ENCODE assay signal across 11 cellular contexts in the genomic region with DNA sequence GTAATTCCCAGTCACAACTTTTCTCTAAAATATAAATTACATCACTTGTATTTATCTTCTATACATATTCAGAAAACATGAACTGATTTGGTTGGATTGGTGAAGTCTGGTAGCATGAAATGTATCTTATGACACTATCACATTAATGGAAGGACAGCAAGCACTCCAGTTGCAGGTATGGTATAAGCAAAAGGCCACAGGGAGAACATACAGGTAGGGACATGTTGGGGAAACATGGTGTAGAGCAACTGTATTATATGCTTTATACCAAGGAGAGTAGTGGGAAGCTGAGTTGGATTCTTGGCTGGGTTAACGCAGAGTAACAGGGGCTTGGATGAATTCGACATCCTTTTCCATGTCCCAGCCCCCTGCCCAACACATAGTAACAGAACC. TPM values are rescaled to one million over a fixed set of nuclear protein-coding genes. Genes with fewer than 3 reads are reported as not detected.
DNase-seq lines count a peak whose midpoint lies in the region; ATAC-seq, FAIRE-seq and TF ChIP-seq lines count a peak whose summit lies in the region.
"Had no signal": no experiment of that assay in that cellular context is flagged by ENCODE, and none has a peak within 500 bp of the region (broad histone marks: within the 10 kb centered on the region; RNA-seq: fewer than 3 reads in every experiment).

No MANE protein-coding gene starts in this region.

- H4K8ac ChIP-seq in mesenchymal stem cell (ENCODE audit: low read length) = no peak overlapping the region

- H3K4ac ChIP-seq in mesenchymal stem cell (ENCODE audit: low read depth in 1 of 2, low read length in 2 of 2) = no peak overlapping the region

- BruUV-seq in mammary epithelial cell (replicated peaks; lab: Mats Ljungman, UMichigan) = no TSS peak
- no TSS peak for BruUV-seq in MCF 10A (replicated peaks; lab: Mats Ljungman, UMichigan)

- H3K4me2 ChIP-seq in mammary epithelial cell (ENCODE audit: insufficient read depth, low read depth, low read length) (peak overlapping the region; percentile 31), mesenchymal stem cell (ENCODE audit: low read length, poor library complexity, severe bottlenecking) (no peak overlapping the region)

- no peak overlapping the region for H2AK5ac ChIP-seq in mesenchymal stem cell (ENCODE audit: low read length, severe bottlenecking)

- H3K9me3 Mint-ChIP-seq in MCF 10A (ENCODE audit: unreplicated experiment) = no peaks in the 10 kb centered on the region
- H3K9me3 Mint-ChIP-seq in activated naive CD4-positive, alpha-beta T cell treated with anti-CD3 and anti-CD28 coated beads, Interleukin-2, amount 50 U/mL, for 72 hours = no peaks in the 10 kb centered on the region

- 28% methylated on average over 2 of the region's 2 CpGs for WGBS in mammary epithelial cell (ENCODE audit: low coverage, missing lambda C conversion rate)
- no CpG with 5 or more reads among the region's 2 CpGs for WGBS in mesenchymal stem cell
- whole genome bisulfite sequencing in transverse colon (ENCODE audit: low coverage in 1 of 2), 2 donors = 87 to 93% methylated on average over 2 of the region's 2 CpGs

- intact Hi-C loops in mammary epithelial cell (cut with micrococcal nuclease) (no loop called here), MCF 10A (cut with micrococcal nuclease) (loop anchor here (2.0 kb wide), 1 partner anchor 18 kb away; the partner anchor contains the start of genes HSPA1A and HSPA1L), transverse colon (cut with DNase I; ENCODE audit: low total_unique reads) (no loop called here)

- no peak for ATAC-seq in activated naive CD4-positive, alpha-beta T cell treated with anti-CD3 and anti-CD28 coated beads, Interleukin-2, amount 50 U/mL, for 72 hours

- no peak overlapping the region for H3K18ac ChIP-seq in mesenchymal stem cell (ENCODE audit: low read depth in 1 of 2, low read length in 2 of 2)

- no peak overlapping the region for H2BK120ac ChIP-seq in mesenchymal stem cell (ENCODE audit: low read depth, low read length)

- no peak overlapping the region for H3K14ac ChIP-seq in mesenchymal stem cell (ENCODE audit: low read length in 2 of 2)

- H3K27me3 ChIP-seq in mammary epithelial cell (ENCODE audit: insufficient read depth, low read length) (no peaks in the 10 kb centered on the region), mesenchymal stem cell (ENCODE audit: control insufficient read depth in 1 of 2, insufficient read depth in 1 of 2, low read length in 2 of 2) (no peaks in the 10 kb centered on the region), transverse colon (no peaks in the 10 kb centered on the region)

- H3K27me3 Mint-ChIP-seq in MCF 10A (ENCODE audit: insufficient read depth, unreplicated experiment) = no peaks in the 10 kb centered on the region

- H3K36me3 Mint-ChIP-seq in MCF 10A (ENCODE audit: insufficient read depth, unreplicated experiment) = peaks cover 57% of the 10 kb centered on the region
- H3K36me3 Mint-ChIP-seq in activated naive CD4-positive, alpha-beta T cell treated with anti-CD3 and anti-CD28 coated beads, Interleukin-2, amount 50 U/mL, for 72 hours = peaks cover 0 to 12% of the 10 kb centered on the region in 2 donors

- H3K79me1 ChIP-seq in mesenchymal stem cell (replicated peaks; ENCODE audit: low read length, poor library complexity, severe bottlenecking) = peaks cover 10% of the 10 kb centered on the region

- peaks cover 26% of the 10 kb centered on the region for H3K4me1 ChIP-seq in mammary epithelial cell (ENCODE audit: insufficient read depth, low read length)
- H3K4me1 ChIP-seq in mesenchymal stem cell (ENCODE audit: control insufficient read depth, insufficient read depth, low read depth, low read length) = peaks cover 12% of the 10 kb centered on the region
- peaks cover 12 to 19% (median 15%) of the 10 kb centered on the region in 4 donors for H3K4me1 ChIP-seq in transverse colon

- H3K27ac ChIP-seq in mammary epithelial cell (ENCODE audit: insufficient read depth, low read depth, low read length) (no peak overlapping the region), mesenchymal stem cell (ENCODE audit: low read length, poor library complexity, severe bottlenecking) (peak overlapping the region; percentile 15), transverse colon (peak overlapping the region; percentile 93 to 97 (median 95))

- peak; percentile 40 for DNase-seq in mammary epithelial cell
- DNase-seq in MCF 10A (ENCODE audit: unreplicated experiment) = no peak
- DNase-seq in activated naive CD4-positive, alpha-beta T cell treated with anti-CD3 and anti-CD28 coated beads, Interleukin-2, amount 50 U/mL, for 72 hours (ENCODE audit: low spot score in 2 of 2) = no peak
- DNase-seq in mesenchymal stem cell = no peak
- no peak for DNase-seq in transverse colon
- DNase-seq in GM12892 (ENCODE audit: insufficient read length) = no peak
- DNase-seq in NCI-H510A (lab: John Stamatoyannopoulos, UW) = no peak
- DNase-seq in GM10266 (ENCODE audit: extremely low spot score) = no peak
- DNase-seq: caudate nucleus, EL, NCI-H2081 treated with DMSO at 0.1 percent for 48 hours had no signal

- TF ChIP-seq POLR2A in transverse colon (IDR thresholded peaks at IDR 0.05) = no peak
- no peak for TF ChIP-seq POLR2A in GM12892 (IDR thresholded peaks at IDR 0.05; ENCODE audit: low read depth, low read length)

- no peak overlapping the region for H3K27ac Mint-ChIP-seq in MCF 10A (ENCODE audit: low read depth, unreplicated experiment)
- peak overlapping the region; percentile 13 for H3K27ac Mint-ChIP-seq in activated naive CD4-positive, alpha-beta T cell treated with anti-CD3 and anti-CD28 coated beads, Interleukin-2, amount 50 U/mL, for 72 hours

- H4K91ac ChIP-seq in mesenchymal stem cell (ENCODE audit: low read length) = no peak overlapping the region

- no peak for FAIRE-seq in GM12892 (lab: Jason Lieb, UNC)

- H2AFZ ChIP-seq in mammary epithelial cell (ENCODE audit: low read depth, low read length) = no peak overlapping the region
- H2AFZ ChIP-seq in mesenchymal stem cell (ENCODE audit: low read depth, low read length) = no peak overlapping the region

- H2BK12ac ChIP-seq in mesenchymal stem cell (ENCODE audit: low read length in 2 of 2) = no peak overlapping the region

- peaks cover 16% of the 10 kb centered on the region for H3K4me1 Mint-ChIP-seq in MCF 10A (ENCODE audit: insufficient read depth, unreplicated experiment)

- H3K4me3 ChIP-seq in mammary epithelial cell (replicated peaks in 1 of 3; ENCODE audit: insufficient read depth in 1 of 3, low read depth in 2 of 3, low read length in 3 of 3) = no peak overlapping the region
- no peak overlapping the region for H3K4me3 ChIP-seq in mesenchymal stem cell (ENCODE audit: insufficient read depth in 1 of 2, low read depth in 1 of 2, low read length in 2 of 2)
- no peak overlapping the region for H3K4me3 ChIP-seq in transverse colon

- H3K36me3 ChIP-seq in mammary epithelial cell (ENCODE audit: insufficient read depth, low read length) = no peaks in the 10 kb centered on the region
- peaks cover 9 to 26% of the 10 kb centered on the region in 2 experiments for H3K36me3 ChIP-seq in mesenchymal stem cell (ENCODE audit: control insufficient read depth in 1 of 2, insufficient read depth in 2 of 2, low read depth in 1 of 2, low read length in 2 of 2)
- peaks cover 0 to 4% (median 1%) of the 10 kb centered on the region in 4 donors for H3K36me3 ChIP-seq in transverse colon

- CTCF ChIA-PET in mammary epithelial cell (lab: Charles Lee; ENCODE audit: low non-redundant PET) = no interaction called here
- CTCF ChIA-PET in MCF 10A (lab: Yijun Ruan, JAX) = interaction anchor here (1.3 to 2.8 kb wide), 3 partner anchors 9 to 67 kb away, joined by 3 to 22 read pairs (median 6); partner anchors contain the start of genes DDAH2 and LSM2

- H3K4me3 Mint-ChIP-seq in MCF 10A (ENCODE audit: unreplicated experiment) = no peak overlapping the region

- H3K9ac ChIP-seq in mammary epithelial cell (ENCODE audit: insufficient read depth, low read length) (no peak overlapping the region), mesenchymal stem cell (ENCODE audit: low read length) (no peak overlapping the region)

- H3K23ac ChIP-seq in mesenchymal stem cell (ENCODE audit: low read length in 2 of 2) = no peak overlapping the region

- no peak overlapping the region for H2BK15ac ChIP-seq in mesenchymal stem cell (ENCODE audit: low read depth, poor library complexity, severe bottlenecking)

- POLR2A ChIA-PET in MCF 10A (lab: Yijun Ruan, JAX) = interaction anchor here (1.6 to 3.2 kb wide), 11 partner anchors 9 to 94 kb away, joined by 4 to 79 read pairs (median 19); partner anchors contain the start of genes ABHD16A, DDAH2, HSPA1A and HSPA1B

- TF ChIP-seq EP300 in transverse colon (IDR thresholded peaks at IDR 0.05; ENCODE audit: low read depth) = no peak

- H3K9me3 ChIP-seq in mammary epithelial cell (replicated peaks; ENCODE audit: insufficient read depth, low read length) (no peaks in the 10 kb centered on the region), mesenchymal stem cell (ENCODE audit: control insufficient read depth, low read length) (no peaks in the 10 kb centered on the region), transverse colon (no peaks in the 10 kb centered on the region)

- TF ChIP-seq CTCF in mammary epithelial cell (conservative IDR thresholded peaks at IDR 0.05 in 1 of 2, IDR thresholded peaks at IDR 0.05 in 1 of 2; ENCODE audit: extremely low read depth in 1 of 2, insufficient read depth in 1 of 2, low read depth in 1 of 2, low read length in 2 of 2) = no peak
- no peak for TF ChIP-seq CTCF in MCF 10A (IDR thresholded peaks at IDR 0.05; ENCODE audit: unreplicated experiment)
- TF ChIP-seq CTCF in transverse colon (IDR thresholded peaks at IDR 0.05) = no peak
- TF ChIP-seq CTCF in GM10266 (IDR thresholded peaks at IDR 0.05; ENCODE audit: control insufficient read depth, insufficient read depth, low read depth, missing control alignments) = no peak

- H2BK5ac ChIP-seq in mesenchymal stem cell (ENCODE audit: low read depth, low read length, poor library complexity, severe bottlenecking) = no peak overlapping the region

- H3K79me2 ChIP-seq in mammary epithelial cell (ENCODE audit: insufficient read depth, low read length) = peaks cover 45% of the 10 kb centered on the region

- dilution Hi-C loops in mammary epithelial cell (cut with HindIII; ENCODE audit: low sequenced_read_pairs) = no loop called here

- in situ Hi-C loops in mammary epithelial cell (cut with MboI; ENCODE audit: low sequenced_read_pairs in 2 of 2) (no loop called here), transverse colon (cut with MboI; ENCODE audit: low pct_ligation_motif_present in 1 of 4, low pct_unique_long_range_greater_than_20kb in 1 of 4, low sequenced_read_pairs in 3 of 4) (no loop called here)

- H4K20me1 ChIP-seq in mammary epithelial cell (ENCODE audit: insufficient read depth, low read length) = no peaks in the 10 kb centered on the region

RNA-seq across cellular contexts. Expression of gene VARS1, which starts 1.4 kb away (rescaled TPM):
- total RNA-seq in mammary epithelial cell (100 to 1,000 TPM in 1 of 2 donors, 10 to 100 TPM in 1; 71.8 to 131 TPM), MCF 10A (2022) (133 and 200 TPM in 2 replicates), transverse colon (10 to 100 TPM; 18.0 to 54.7 (median 31.1) TPM)
- 51.9 TPM for polyA plus RNA-seq in mammary epithelial cell
- polyA minus RNA-seq in mammary epithelial cell = 243 TPM
- 100 to 1,000 TPM in 1 of 2 donors, 10 to 100 TPM in 1; 57.7 to 127 TPM for total RNA-seq in activated naive CD4-positive, alpha-beta T cell treated with anti-CD3 and anti-CD28 coated beads, Interleukin-2, amount 50 U/mL, for 72 hours
- 36.2 TPM for polyA plus RNA-seq in mesenchymal stem cell (2013, experiment 1 of 2)
- polyA plus RNA-seq in mesenchymal stem cell (2013, experiment 2 of 2) = 34.7 TPM
- 54.6 TPM for polyA plus RNA-seq in GM12892 (2012; ENCODE audit: missing spikeins)

RNA-seq across cellular contexts. Expression of gene LSM2, which starts 9.8 kb away (rescaled TPM):
- 10 to 100 TPM; 23.8 to 55.0 TPM for total RNA-seq in mammary epithelial cell
- 109 TPM for polyA plus RNA-seq in mammary epithelial cell
- 105 TPM for polyA minus RNA-seq in mammary epithelial cell
- 36.9 and 47.4 TPM in 2 replicates for total RNA-seq in MCF 10A (2022)
- total RNA-seq in activated naive CD4-positive, alpha-beta T cell treated with anti-CD3 and anti-CD28 coated beads, Interleukin-2, amount 50 U/mL, for 72 hours = 100 to 1,000 TPM; 150 to 173 TPM
- polyA plus RNA-seq in mesenchymal stem cell (2013, experiment 1 of 2) = 56.3 TPM
- 60.3 TPM for polyA plus RNA-seq in mesenchymal stem cell (2013, experiment 2 of 2)
- total RNA-seq in transverse colon = 10 to 100 TPM; 23.5 to 43.0 (median 34.8) TPM
- polyA plus RNA-seq in GM12892 (2012; ENCODE audit: missing spikeins) = 161 TPM

RNA-seq across cellular contexts. Expression of gene HSPA1L, which starts 18.1 kb away (rescaled TPM):
- total RNA-seq in mammary epithelial cell (under 1 TPM; 0.42 to 0.83 TPM), MCF 10A (2022) (0.35 and 0.79 TPM in 2 replicates), transverse colon (under 1 TPM in 2 of 4 donors, not detected in 2; 0.64 to 0.68 TPM)
- polyA plus RNA-seq in mammary epithelial cell = 0.36 TPM
- not detected for polyA minus RNA-seq in mammary epithelial cell
- 1 to 10 TPM; 2.3 to 2.8 TPM for total RNA-seq in activated naive CD4-positive, alpha-beta T cell treated with anti-CD3 and anti-CD28 coated beads, Interleukin-2, amount 50 U/mL, for 72 hours
- 0.70 TPM for polyA plus RNA-seq in mesenchymal stem cell (2013, experiment 1 of 2)
- polyA plus RNA-seq in mesenchymal stem cell (2013, experiment 2 of 2) = 0.64 TPM
- polyA plus RNA-seq in GM12892 (2012; ENCODE audit: missing spikeins) = 1.2 TPM

RNA-seq across cellular contexts. Expression of gene HSPA1A, which starts 18.4 kb away (rescaled TPM):
- 10 to 100 TPM; 67.8 to 99.5 TPM for total RNA-seq in mammary epithelial cell
- polyA plus RNA-seq in mammary epithelial cell = 103 TPM
- 93.6 TPM for polyA minus RNA-seq in mammary epithelial cell
- 20.3 and 34.0 TPM in 2 replicates for total RNA-seq in MCF 10A (2022)
- total RNA-seq in activated naive CD4-positive, alpha-beta T cell treated with anti-CD3 and anti-CD28 coated beads, Interleukin-2, amount 50 U/mL, for 72 hours = 10 to 100 TPM; 55.1 to 79.8 TPM
- 42.7 TPM for polyA plus RNA-seq in mesenchymal stem cell (2013, experiment 1 of 2)
- polyA plus RNA-seq in mesenchymal stem cell (2013, experiment 2 of 2) = 44.5 TPM
- total RNA-seq in transverse colon = 100 to 1,000 TPM; 192 to 247 (median 221) TPM
- polyA plus RNA-seq in GM12892 (2012; ENCODE audit: missing spikeins) = 8.1 TPM

RNA-seq across cellular contexts. Expression of gene VWA7, which starts 19.9 kb away (rescaled TPM):
- total RNA-seq in mammary epithelial cell (1 to 10 TPM; 1.2 to 1.5 TPM), MCF 10A (2022) (2.0 and 3.1 TPM in 2 replicates), transverse colon (10 to 100 TPM in 2 of 4 donors, 1 to 10 TPM in 2; 7.6 to 22.1 (median 9.6) TPM)
- 0.80 TPM for polyA plus RNA-seq in mammary epithelial cell
- polyA minus RNA-seq in mammary epithelial cell = not detected
- 1 to 10 TPM in 1 of 2 donors, under 1 TPM in 1; 0.68 to 2.6 TPM for total RNA-seq in activated naive CD4-positive, alpha-beta T cell treated with anti-CD3 and anti-CD28 coated beads, Interleukin-2, amount 50 U/mL, for 72 hours
- 0.39 TPM for polyA plus RNA-seq in mesenchymal stem cell (2013, experiment 1 of 2)
- 0.16 TPM for polyA plus RNA-seq in mesenchymal stem cell (2013, experiment 2 of 2)
- polyA plus RNA-seq in GM12892 (2012; ENCODE audit: missing spikeins) = 1.2 TPM
